11 cellular contexts compared by ENCODE assay signal in genomic region chr1:8047112-8047511, GRCh38. TPM values are rescaled to one million over a fixed set of nuclear protein-coding genes. Genes with fewer than 3 reads are reported as not detected.
DNase-seq lines count a peak whose midpoint lies in the region; ATAC-seq, FAIRE-seq and TF ChIP-seq lines count a peak whose summit lies in the region.
"Had no signal": no experiment of that assay in that cellular context is flagged by ENCODE, and none has a peak within 500 bp of the region (broad histone marks: within the 10 kb centered on the region; RNA-seq: fewer than 3 reads in every experiment).

No MANE protein-coding gene starts in this region.

- H3K27me3 ChIP-seq in bronchial epithelial cell (ENCODE audit: control insufficient read depth, insufficient read depth, low read length) (no peaks in the 10 kb centered on the region), HepG2 (ENCODE audit: control insufficient read depth in 1 of 2, insufficient read depth in 2 of 2, low read length in 2 of 2) (no peaks in the 10 kb centered on the region), tibial nerve (no peaks in the 10 kb centered on the region), MG63 (no peaks in the 10 kb centered on the region)

- no peak overlapping the region for H3K4me2 ChIP-seq in HepG2 (ENCODE audit: low read depth, low read length)

- TF ChIP-seq RAD21 in HepG2 (CRISPR knock-in tag; IDR thresholded peaks at IDR 0.05) = no peak

- H3K4me1 ChIP-seq in HepG2 (ENCODE audit: insufficient read depth, low read length) = peaks cover 19% of the 10 kb centered on the region
- H3K4me1 ChIP-seq in tibial nerve = peaks cover 0 to 14% (median 2%) of the 10 kb centered on the region in 4 donors

- WGBS in HepG2 (ENCODE audit: low lambda C conversion rate) = 72% methylated on average over 3 of the region's 3 CpGs
- 82 to 84% methylated on average over 3 of the region's 3 CpGs for WGBS in tibial nerve, 2 donors

- H3K27ac ChIP-seq in HepG2 (ENCODE audit: extremely low read length, insufficient read depth, low read length) (no peak overlapping the region), tibial nerve (peak overlapping the region in 3 of 4 donors; percentile 7 to 60 (median 8))

- H2AFZ ChIP-seq in HepG2 (ENCODE audit: low read length) = no peak overlapping the region

- H3K4me3 ChIP-seq in bronchial epithelial cell (ENCODE audit: low read depth, low read length) (no peak overlapping the region), HepG2 (replicated peaks in 1 of 3; ENCODE audit: insufficient read depth in 1 of 3, low read depth in 2 of 3, low read length in 3 of 3) (no peak overlapping the region), tibial nerve (no peak overlapping the region), MG63 (no peak overlapping the region)

- TF ChIP-seq EP300 in HepG2 (IDR thresholded peaks at IDR 0.05; ENCODE audit: low read depth in 2 of 2, low read length in 2 of 2) (no peak), HepG2 (CRISPR knock-in tag; IDR thresholded peaks at IDR 0.05; ENCODE audit: borderline replicate concordance) (no peak), tibial nerve (IDR thresholded peaks at IDR 0.05) (no peak)

- in situ Hi-C loops in HepG2 (cut with HindIII; ENCODE audit: extremely low pct_ligation_motif_present, low pct_unique_long_range_greater_than_20kb) = loop anchor here (25.0 kb wide), 1 partner anchor 90 kb away; no protein-coding TSS in a partner anchor

- intact Hi-C loops in HepG2 (cut with micrococcal nuclease; ENCODE audit: unreplicated experiment) = loop anchor here (10.0 kb wide), 1 partner anchor 48 kb away; no protein-coding TSS in a partner anchor

- no peaks in the 10 kb centered on the region for H3K79me2 ChIP-seq in HepG2 (ENCODE audit: insufficient read depth, low read length)

- no peaks in the 10 kb centered on the region for H4K20me1 ChIP-seq in HepG2 (ENCODE audit: insufficient read depth, low read length)

- no peak for TF ChIP-seq POLR2A in HepG2 (IDR thresholded peaks at IDR 0.05; ENCODE audit: insufficient read depth in 1 of 2, low read depth in 2 of 2, low read length in 2 of 2)
- TF ChIP-seq POLR2A in tibial nerve (IDR thresholded peaks at IDR 0.05) = no peak

- no peaks in the 10 kb centered on the region for H3K36me3 ChIP-seq in bronchial epithelial cell (ENCODE audit: control insufficient read depth, insufficient read depth, low read length)
- no peaks in the 10 kb centered on the region for H3K36me3 ChIP-seq in HepG2 (replicated peaks in 1 of 2; ENCODE audit: control insufficient read depth in 1 of 2, insufficient read depth in 2 of 2, low read length in 2 of 2)
- no peaks in the 10 kb centered on the region for H3K36me3 ChIP-seq in tibial nerve
- H3K36me3 ChIP-seq in MG63 = no peaks in the 10 kb centered on the region

- FAIRE-seq in bronchial epithelial cell (lab: Jason Lieb, UNC) (no peak), HepG2 (lab: Jason Lieb, UNC) (no peak)

- DNase-seq in M059J (ENCODE audit: low read depth) = peak; percentile 70
- peak; percentile 69 for DNase-seq in bronchial epithelial cell (ENCODE audit: low read depth)
- DNase-seq in HepG2 (ENCODE audit: low spot score) = no peak
- DNase-seq in tibial nerve (ENCODE audit: low spot score in 2 of 2) = no peak
- DNase-seq in MG63 = no peak
- no peak for DNase-seq in AG08395 (ENCODE audit: low spot score)
- DNase-seq: activated CD8-positive, alpha-beta memory T cell treated with anti-CD3 and anti-CD28 coated beads, Interleukin-2, amount 50 U/mL, for 48 hours; cerebellar nuclear complex; natural killer cell; NCI-H774 had no signal

- CTCF ChIA-PET in HepG2 (lab: Yijun Ruan, JAX; ENCODE audit: low intra/inter-chr PET ratio, low total read pairs) = no interaction called here

- POLR2A ChIA-PET in HepG2 (lab: Yijun Ruan, JAX) = no interaction called here

- TF ChIP-seq CTCF in bronchial epithelial cell (IDR thresholded peaks at IDR 0.05; ENCODE audit: insufficient read depth, low read length, severe bottlenecking) = no peak
- no peak for TF ChIP-seq CTCF in HepG2 (CRISPR knock-in tag; IDR thresholded peaks at IDR 0.05)
- no peak for TF ChIP-seq CTCF in tibial nerve (IDR thresholded peaks at IDR 0.05)

- ATAC-seq in HepG2 (no peak), GM21381 (IDR thresholded peaks at IDR 0.05; ENCODE audit: unreplicated experiment) (no peak)
- ATAC-seq: natural killer cell had no signal

- H3K9me3 ChIP-seq in HepG2 (ENCODE audit: low read length) (0 out of 2 replicates have a peak, but pooled peaks cover under 1% of the 10 kb centered on the region), tibial nerve (peaks cover 0 to 5% (median under 1%) of the 10 kb centered on the region in 4 donors), MG63 (peaks cover 6% of the 10 kb centered on the region)

- no TSS peak for BruUV-seq in HepG2 (replicated peaks; lab: Mats Ljungman, UMichigan)

- no peak overlapping the region for H3K9ac ChIP-seq in HepG2 (ENCODE audit: insufficient read depth, low read depth, low read length)

TF ChIP-seq in HepG2, 621 proteins besides CTCF, POLR2A, EP300 and RAD21:
- TF ChIP-seq CEBPG (CRISPR knock-in tag; IDR thresholded peaks at IDR 0.05) = 0 out of 2 replicates have a peak, but pooled peaks have one; percentile 19
- no peak for TF ChIP-seq SP1 (IDR thresholded peaks at IDR 0.05)
- no peak for TF ChIP-seq SP1 (CRISPR knock-in tag; IDR thresholded peaks at IDR 0.05)
- no peak for TF ChIP-seq CC2D1A (CRISPR knock-in tag; IDR thresholded peaks at IDR 0.05)
- peak; percentile 47; the same call in 1 of the 2 replicates for TF ChIP-seq TFAP4 (IDR thresholded peaks at IDR 0.05; ENCODE audit: borderline replicate concordance, low read depth)

RNA-seq across cellular contexts. Expression of gene ERRFI1, which starts 21.0 kb away (rescaled TPM):
- total RNA-seq in M059J (2014; rRNA removed; shearing (Covaris generic)) = 127 and 146 TPM in 2 replicates
- total RNA-seq in bronchial epithelial cell (126 and 175 TPM in 2 replicates), HepG2 (2016; rRNA removed; fragmentation: Illumina TruSeq; extraction: Trizol) (84.4 and 99.5 TPM in 2 replicates), tibial nerve (100 to 1,000 TPM in 2 of 4 donors, 10 to 100 TPM in 2; 63.9 to 152 (median 95.9) TPM)
- total RNA-seq in HepG2 (2016; cell fraction: cytosol; rRNA removed; fragmentation: Illumina TruSeq; extraction: Trizol; ENCODE audit: low read depth) = 16.2 and 17.9 TPM in 2 replicates
- 83.4 and 92.6 TPM in 2 replicates for total RNA-seq in HepG2 (2016; cell fraction: insoluble cytoplasmic fraction; rRNA removed; fragmentation: Illumina TruSeq; extraction: Trizol)
- 72.5 and 74.8 TPM in 2 replicates for total RNA-seq in HepG2 (2016; cell fraction: membrane; rRNA removed; fragmentation: Illumina TruSeq; extraction: Trizol)
- 61.8 and 73.3 TPM in 2 replicates for total RNA-seq in HepG2 (2016; cell fraction: nucleus; rRNA removed; fragmentation: Illumina TruSeq; extraction: Trizol)
- 634 and 753 TPM in 2 replicates for polyA plus RNA-seq in HepG2 (2011; rRNA removed)
- 492 and 608 TPM in 2 replicates for polyA plus RNA-seq in HepG2 (2011; cell fraction: cytosol; rRNA removed)
- polyA plus RNA-seq in HepG2 (2011; cell fraction: nucleus; rRNA removed) = 300 and 467 TPM in 2 replicates
- polyA plus RNA-seq in HepG2 (2012) = 335 and 494 TPM in 2 replicates
- polyA plus RNA-seq in HepG2 (2016; cell fraction: cytosol; fragmentation: Illumina TruSeq; extraction: Trizol; ENCODE audit: low read depth) = 8.7 and 10.5 TPM in 2 replicates
- 102 and 107 TPM in 2 replicates for polyA plus RNA-seq in HepG2 (2016; cell fraction: insoluble cytoplasmic fraction; fragmentation: Illumina TruSeq; extraction: Trizol; ENCODE audit: low read depth)
- polyA plus RNA-seq in HepG2 (2016; cell fraction: membrane; fragmentation: Illumina TruSeq; extraction: Trizol; ENCODE audit: low read depth) = 41.9 and 45.1 TPM in 2 replicates
- 110 and 117 TPM in 2 replicates for polyA plus RNA-seq in HepG2 (2016; cell fraction: nucleus; fragmentation: Illumina TruSeq; extraction: Trizol; ENCODE audit: insufficient read depth, low read depth)
- polyA minus RNA-seq in HepG2 (2011; rRNA and poly(A)+ RNA removed; ENCODE audit: low replicate concordance) = 6.9 and 217 TPM in 2 replicates
- 288 and 291 TPM in 2 replicates for polyA minus RNA-seq in HepG2 (2011; cell fraction: cytosol; rRNA and poly(A)+ RNA removed)
- polyA minus RNA-seq in HepG2 (2011; cell fraction: nucleus; rRNA and poly(A)+ RNA removed) = 228 and 458 TPM in 2 replicates
- total RNA-seq in MG63 (2014; rRNA removed; shearing (Covaris generic); ENCODE audit: low replicate concordance) = 66.9 and 104 TPM in 2 replicates

Comparison
In these comparisons a context has a peak if more than half of its experiments do, and no peak if none do; other contexts are left out.
1. DNase-seq: peak in M059J (single experiment) and bronchial epithelial cell (single experiment); none in HepG2 (single experiment), tibial nerve (0 of 2), MG63 (single experiment) and AG08395 (single experiment).